ENCODE assay signal across 29 cellular contexts in genomic region chr7:141144921-141145629, GRCh38.
DNase-seq lines count a peak whose midpoint lies in the region; ATAC-seq, FAIRE-seq and TF ChIP-seq lines count a peak whose summit lies in the region.
"Had no signal": no experiment of that assay in that cellular context is flagged by ENCODE, and none has a peak within 500 bp of the region (broad histone marks: within the 10 kb centered on the region; RNA-seq: fewer than 3 reads in every experiment).

No MANE protein-coding gene starts in this region.

- TF ChIP-seq POLR2A in A549 (IDR thresholded peaks at IDR 0.05; ENCODE audit: low read length), result no peak

- H2BK120ac ChIP-seq in H9 (ENCODE audit: low read depth, low read length, poor library complexity, severe bottlenecking), result no peak overlapping the region

- H3K9ac ChIP-seq in H9 (ENCODE audit: extremely low read depth, insufficient read length, low read length), result no peak overlapping the region
- H3K9ac ChIP-seq: BLaER1 had no signal

- H3K4me3 Mint-ChIP-seq in H9, result no peak overlapping the region
- H3K4me3 Mint-ChIP-seq: activated T-helper 17 cell treated with anti-CD3 and anti-CD28 coated beads, Interleukin-2, amount 50 U/mL, for 72 hours; effector memory CD8-positive, alpha-beta T cell; T-helper 1 cell treated with Interleukin-12 subunit alpha and Interleukin-12 subunit beta and Interleukin-4 antibody, amounts not matched to agents 30 μg/mL and 1 μg/mL, for 36 hours had no signal

- peak overlapping the region in 1 of 3 experiments; percentile 51; a peak in 1 of 7 replicates for H3K27ac Mint-ChIP-seq in H9
- H3K27ac Mint-ChIP-seq: activated T-helper 17 cell treated with anti-CD3 and anti-CD28 coated beads, Interleukin-2, amount 50 U/mL, for 72 hours; effector memory CD8-positive, alpha-beta T cell; T-helper 1 cell treated with Interleukin-12 subunit alpha and Interleukin-12 subunit beta and Interleukin-4 antibody, amounts not matched to agents 30 μg/mL and 1 μg/mL, for 36 hours had no signal

- H3K79me1 ChIP-seq in H9 (ENCODE audit: insufficient read depth, low read depth, low read length, poor library complexity, severe bottlenecking), result no peaks in the 10 kb centered on the region

- no peak for TF ChIP-seq EP300 in A549 (IDR thresholded peaks at IDR 0.05)

- H3K36me3 ChIP-seq in RWPE2 (ENCODE audit: low read depth) (no peaks in the 10 kb centered on the region), mesodermal cell (ENCODE audit: control insufficient read depth, insufficient read depth, low read length) (no peaks in the 10 kb centered on the region)
- H3K36me3 ChIP-seq: BLaER1, esophagus muscularis mucosa, gastroesophageal sphincter, SJCRH30, tibial artery, WERI-Rb-1 had no signal

- no peak overlapping the region for H2AK5ac ChIP-seq in H9 (ENCODE audit: insufficient read length, low read length)

- H2BK12ac ChIP-seq in H9 (ENCODE audit: insufficient read length, low read depth, low read length), result no peak overlapping the region

- no peaks in the 10 kb centered on the region for H4K20me1 ChIP-seq in H9 (ENCODE audit: control insufficient read depth, insufficient read depth, insufficient read length)
- H4K20me1 ChIP-seq: BLaER1 had no signal

- H3K18ac ChIP-seq in H9 (ENCODE audit: insufficient read length, low read depth, low read length), result no peak overlapping the region

- H2BK20ac ChIP-seq in H9 (ENCODE audit: low read depth, low read length, poor library complexity, severe bottlenecking), result no peak overlapping the region

- H3K4me1 Mint-ChIP-seq in H9, result peaks cover 3 to 9% of the 10 kb centered on the region in 2 experiments; a peak in 1 of 4 replicates
- H3K4me1 Mint-ChIP-seq: activated T-helper 17 cell treated with anti-CD3 and anti-CD28 coated beads, Interleukin-2, amount 50 U/mL, for 72 hours had no signal

- H4K5ac ChIP-seq in H9 (ENCODE audit: insufficient read length, low read depth, low read length), result no peak overlapping the region

- no peak for TF ChIP-seq RAD21 in A549 (conservative IDR thresholded peaks at IDR 0.05 in 1 of 2, IDR thresholded peaks at IDR 0.05 in 1 of 2)

- H3K4me2 ChIP-seq in A549 (peak overlapping the region; percentile 2; the same call in 1 of the 3 replicates), H9 (ENCODE audit: insufficient read depth, insufficient read length, low read length) (no peak overlapping the region)
- H3K4me2 ChIP-seq: BLaER1 had no signal

- FAIRE-seq in A549 (lab: Jason Lieb, UNC) (no peak), frontal cortex (lab: Jason Lieb, UNC) (no peak)
- FAIRE-seq: D721Med, G401.6, islet of Langerhans had no signal

- H2AFZ ChIP-seq in H9 (ENCODE audit: low read length), result no peak overlapping the region

- no peak overlapping the region for H3K4ac ChIP-seq in H9 (ENCODE audit: low read depth, low read length)

- H3K56ac ChIP-seq in H9 (ENCODE audit: insufficient read length, low read depth, low read length), result no peak overlapping the region

- H3K4me3 ChIP-seq in A549 (no peak overlapping the region), RWPE2 (ENCODE audit: severe bottlenecking) (no peak overlapping the region), mesodermal cell (ENCODE audit: extremely low read depth, insufficient read depth, low read length, poor library complexity, severe bottlenecking) (no peak overlapping the region)
- H3K4me3 ChIP-seq: BLaER1, esophagus muscularis mucosa, gastroesophageal sphincter, lung, SJCRH30, skin epidermis, tibial artery had no signal

- no peak overlapping the region for H2BK5ac ChIP-seq in H9 (ENCODE audit: insufficient read length, low read length)

- H2BK15ac ChIP-seq in H9 (ENCODE audit: low read depth, low read length), result no peak overlapping the region

- no peaks in the 10 kb centered on the region for H3K36me3 Mint-ChIP-seq in H9 (ENCODE audit: insufficient read depth in 1 of 3, low read depth in 3 of 3)

- H3K4me1 ChIP-seq in A549 (peaks cover 5% of the 10 kb centered on the region; the same call in 1 of the 3 replicates), H9 (ENCODE audit: insufficient read depth, low read length) (no peaks in the 10 kb centered on the region), RWPE2 (ENCODE audit: insufficient read depth, poor library complexity, severe bottlenecking) (no peaks in the 10 kb centered on the region), mesodermal cell (ENCODE audit: control insufficient read depth, insufficient read depth, low read length, poor library complexity, severe bottlenecking) (peaks cover 14% of the 10 kb centered on the region)
- H3K4me1 ChIP-seq: BLaER1, esophagus muscularis mucosa, gastroesophageal sphincter, tibial artery had no signal

- ATAC-seq in A549, result no peak
- peak; percentile 58; the same call in 2 of the 3 replicates for ATAC-seq in RWPE2 (ENCODE audit: low read depth)
- ATAC-seq: activated T-helper 17 cell treated with anti-CD3 and anti-CD28 coated beads, Interleukin-2, amount 50 U/mL, for 72 hours; effector memory CD8-positive, alpha-beta T cell; gastroesophageal sphincter had no signal

- H4K91ac ChIP-seq in H9 (ENCODE audit: insufficient read length, low read depth, low read length), result no peak overlapping the region

- DNase-seq in A549 (ENCODE audit: low read depth in 1 of 2, low spot score in 1 of 2) (no peak), H9 (no peak), RWPE2 (ENCODE audit: low spot score) (no peak), frontal cortex (ENCODE audit: low spot score in 2 of 2) (no peak), NCI-H1048 (lab: John Stamatoyannopoulos, UW) (no peak), HT-29 (ENCODE audit: low spot score) (no peak), amygdala (lab: John Stamatoyannopoulos, UW) (no peak)
- DNase-seq: effector memory CD8-positive, alpha-beta T cell; NCI-H187 treated with DMSO at 0.1 percent for 48 hours; NCI-H2227 treated with DMSO at 0.1 percent for 48 hours; NCI-H774; nucleus accumbens; OCI-M1; SJCRH30; stimulated activated CD4-positive, alpha-beta T cell treated with anti-CD3 and anti-CD28 coated beads, Interleukin-2, amount 100 ng/mL, for 24 hours; stimulated activated naive CD4-positive, alpha-beta T cell treated with Interleukin-2 at 50 U/mL for 16 hours; tibial artery; WERI-Rb-1 had no signal

- POLR2A ChIA-PET in A549 (lab: Yijun Ruan, JAX), result no interaction called here

- CTCF ChIA-PET in A549 (lab: Yijun Ruan, JAX), result no interaction called here

- no peaks in the 10 kb centered on the region for H3K23me2 ChIP-seq in H9 (ENCODE audit: insufficient read length, low read depth, low read length, poor library complexity, severe bottlenecking)

- peaks cover 7% of the 10 kb centered on the region; the same call in 1 of the 3 replicates for H3K9me3 ChIP-seq in A549
- no peaks in the 10 kb centered on the region for H3K9me3 ChIP-seq in H9 (ENCODE audit: control insufficient read depth, low read depth, low read length)
- H3K9me3 ChIP-seq in RWPE2 (ENCODE audit: severe bottlenecking), result no peaks in the 10 kb centered on the region
- peaks cover 5% of the 10 kb centered on the region for H3K9me3 ChIP-seq in mesodermal cell (ENCODE audit: control insufficient read depth, low read length)
- H3K9me3 ChIP-seq: SJCRH30 had no signal

- no peaks in the 10 kb centered on the region for H3K27me3 ChIP-seq in H9 (ENCODE audit: insufficient read depth, low read length)
- no peaks in the 10 kb centered on the region for H3K27me3 ChIP-seq in RWPE2 (ENCODE audit: insufficient read depth, poor library complexity, severe bottlenecking)
- H3K27me3 ChIP-seq: BLaER1, esophagus muscularis mucosa, gastroesophageal sphincter, SJCRH30, tibial artery had no signal

- H3K27ac ChIP-seq in A549 (no peak overlapping the region), H9 (ENCODE audit: insufficient read length, low read depth, low read length) (no peak overlapping the region), RWPE2 (ENCODE audit: poor library complexity, severe bottlenecking) (no peak overlapping the region), mesodermal cell (ENCODE audit: low read depth, low read length, severe bottlenecking) (peak overlapping the region; percentile 50)
- H3K27ac ChIP-seq: BLaER1, esophagus muscularis mucosa, gastroesophageal sphincter, SJCRH30, skin epidermis, tibial artery, WERI-Rb-1 had no signal

- H4K8ac ChIP-seq in H9 (replicated peaks; ENCODE audit: insufficient read length, low read depth, low read length), result no peak overlapping the region

- TF ChIP-seq CTCF in A549 (IDR thresholded peaks at IDR 0.05) (no peak), H9 (conservative IDR thresholded peaks at IDR 0.05) (no peak), RWPE2 (IDR thresholded peaks at IDR 0.05; ENCODE audit: poor library complexity, severe bottlenecking) (no peak)

- H3T11ph ChIP-seq in H9 (ENCODE audit: low read length), result no peak overlapping the region

- H3K9me3 Mint-ChIP-seq in H9, result peaks cover 2 to 6% of the 10 kb centered on the region in 2 experiments; a peak in 2 of 5 replicates

- 5% methylated on average over 4 of the region's 4 CpGs for WGBS in A549 (ENCODE audit: missing lambda C conversion rate)
- no CpG with 5 or more reads among the region's 4 CpGs for WGBS in H9 (ENCODE audit: extremely low coverage, insufficient read length, low lambda C conversion rate)
- 70 to 86% methylated on average over 2 to 4 of the region's 4 CpGs for WGBS in mesodermal cell (ENCODE audit: insufficient coverage in 2 of 2), 2 experiments

- H3K23ac ChIP-seq in H9 (ENCODE audit: insufficient read length, low read depth, low read length), result no peak overlapping the region

- H3K79me2 ChIP-seq in H9 (ENCODE audit: insufficient read depth, low read length), result peaks cover 3% of the 10 kb centered on the region; the same call in 1 of the 2 replicates

- H3K14ac ChIP-seq in H9 (ENCODE audit: insufficient read depth, low read length), result peak overlapping the region; percentile 8; the same call in 1 of the 2 replicates

- no peaks in the 10 kb centered on the region for H3K27me3 Mint-ChIP-seq in H9 (ENCODE audit: low read depth)

TF ChIP-seq in A549, 52 proteins besides CTCF, POLR2A, EP300 and RAD21 (continues in another document):
- TF ChIP-seq ELK1 (IDR thresholded peaks at IDR 0.05; ENCODE audit: low read depth, low read length), result no peak
- TF ChIP-seq E2F6 (IDR thresholded peaks at IDR 0.05; ENCODE audit: borderline replicate concordance, low read depth), result no peak
